In the genomic region with DNA sequence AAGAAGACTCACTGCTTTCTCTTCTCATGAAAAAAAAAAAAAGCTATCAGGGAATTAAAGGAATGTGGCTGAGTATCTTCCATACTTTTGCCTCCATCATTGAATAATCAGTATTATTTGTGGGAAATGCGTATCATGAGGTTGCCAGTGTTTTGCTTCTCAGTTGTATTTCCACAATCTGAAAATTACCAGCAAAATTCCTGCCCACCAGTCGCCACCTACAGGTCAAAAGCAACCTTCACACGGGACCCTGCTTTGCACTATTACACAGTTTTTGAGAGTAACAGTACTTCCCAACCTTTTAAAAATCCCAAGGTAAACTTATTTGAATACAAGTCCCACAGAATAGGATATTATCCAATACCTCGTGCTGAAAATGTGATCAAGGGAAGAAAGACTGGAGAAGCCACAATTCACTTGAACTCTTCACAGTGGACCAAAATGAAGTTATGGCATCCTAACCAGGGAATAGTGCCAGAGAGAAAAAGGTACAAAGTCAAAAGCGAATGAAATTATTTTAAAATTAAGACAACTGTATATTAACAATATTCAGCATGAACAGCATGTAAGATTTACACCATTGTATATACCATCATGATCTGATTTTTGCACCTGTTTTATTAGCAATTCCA, we compare ENCODE assay signal across 8 cellular contexts. TPM values are rescaled to one million over a fixed set of nuclear protein-coding genes. Genes with fewer than 3 reads are reported as not detected.
A peak's percentile ranks its signal among the peaks of the same experiment; 100 is the strongest.
DNase-seq lines count a peak whose midpoint lies in the region; ATAC-seq, FAIRE-seq and TF ChIP-seq lines count a peak whose summit lies in the region.

No MANE protein-coding gene starts in this region.

- no peaks in the 10 kb centered on the region for H4K20me1 ChIP-seq in H1 (replicated peaks in 1 of 2; ENCODE audit: control insufficient read depth in 1 of 2, insufficient read depth in 2 of 2, low read length in 2 of 2)

- CTCF ChIA-PET in Calu3 (lab: Charles Lee) (interaction anchor here (0.7 kb wide), 2 partner anchors 14 to 584 kb away, joined by 3 to 4 read pairs; no protein-coding TSS in a partner anchor), H1 (lab: Charles Lee; ENCODE audit: partially characterized antibody) (interaction anchor here (1.0 to 2.3 kb wide), 6 partner anchors 11 to 387 kb away, joined by 3 to 11 read pairs (median 4); no protein-coding TSS in a partner anchor)

- H2AK5ac ChIP-seq in H1 (ENCODE audit: low read depth, low read length), result no peak overlapping the region

- DNase-seq in Calu3, result peak; percentile 25
- peak; percentile 11 for DNase-seq in GM19240 (ENCODE audit: insufficient read length, low spot score)
- peak; percentile 3 for DNase-seq in RCC 7860 (ENCODE audit: low spot score)
- no peak for DNase-seq in H1 (ENCODE audit: low read depth in 1 of 2, low spot score in 2 of 2)
- no peak for DNase-seq in osteocyte (ENCODE audit: extremely low spot score, unreplicated experiment)
- no peak for DNase-seq in NCI-H187 treated with DMSO at 0.1 percent for 48 hours (lab: John Stamatoyannopoulos, UW)
- no peak for DNase-seq in effector CD4-positive, alpha-beta T cell

- FAIRE-seq in RCC 7860 (lab: Jason Lieb, UNC), result peak; percentile 47
- peak; percentile 84 for FAIRE-seq in H1 (lab: Jason Lieb, UNC)

- no peak overlapping the region for H4K91ac ChIP-seq in H1 (replicated peaks; ENCODE audit: insufficient read length, low read length)

- H3K27ac ChIP-seq in H1 (ENCODE audit: low read depth, low read length), result no peak overlapping the region

- no peak for TF ChIP-seq EP300 in H1 (IDR thresholded peaks at IDR 0.05; ENCODE audit: borderline replicate concordance in 1 of 2, low read depth in 2 of 2, low read length in 2 of 2)

- no peak overlapping the region for H3K9ac ChIP-seq in H1 (replicated peaks in 1 of 4; ENCODE audit: extremely low read depth in 1 of 4, low read depth in 3 of 4, low read length in 3 of 4)

- peak; percentile 40 to 50 for TF ChIP-seq RAD21 in H1 (IDR thresholded peaks at IDR 0.05 in 1 of 2, conservative IDR thresholded peaks at IDR 0.05 in 1 of 2; ENCODE audit: low read depth in 2 of 2, low read length in 2 of 2)

- no peak overlapping the region for H3K56ac ChIP-seq in H1 (replicated peaks; ENCODE audit: insufficient read length, low read depth, low read length)

- H2BK20ac ChIP-seq in H1 (ENCODE audit: low read length), result no peak overlapping the region

- H3K79me1 ChIP-seq in H1 (ENCODE audit: low read depth, low read length), result no peaks in the 10 kb centered on the region

- H3K23me2 ChIP-seq in H1 (ENCODE audit: low read depth, low read length), result no peaks in the 10 kb centered on the region

- no peak overlapping the region for H2BK5ac ChIP-seq in H1 (ENCODE audit: low read depth, low read length)

- H3K4me1 ChIP-seq in H1 (replicated peaks in 1 of 4; ENCODE audit: control insufficient read depth in 3 of 4, insufficient read depth in 4 of 4, low read length in 3 of 4), result no peaks in the 10 kb centered on the region

- POLR2A ChIA-PET in H1 (lab: Charles Lee; ENCODE audit: partially characterized antibody), result no interaction called here

- H3K4ac ChIP-seq in H1 (replicated peaks; ENCODE audit: insufficient read length, low read depth, low read length), result no peak overlapping the region

- H3K4me1 Mint-ChIP-seq in Calu3 (ENCODE audit: low read depth, unreplicated experiment) (no peaks in the 10 kb centered on the region), osteocyte (ENCODE audit: unreplicated experiment) (no peaks in the 10 kb centered on the region)

- H3K4me2 ChIP-seq in H1 (ENCODE audit: insufficient read depth in 1 of 2, low read depth in 2 of 2, low read length in 2 of 2), result no peak overlapping the region

- peaks cover 64% of the 10 kb centered on the region for H3K27me3 Mint-ChIP-seq in Calu3 (ENCODE audit: unreplicated experiment)
- peaks cover 3% of the 10 kb centered on the region for H3K27me3 Mint-ChIP-seq in osteocyte (ENCODE audit: unreplicated experiment)

- H3K23ac ChIP-seq in H1 (ENCODE audit: insufficient read length), result no peak overlapping the region

- no peaks in the 10 kb centered on the region for H3K27me3 ChIP-seq in H1 (replicated peaks in 1 of 4; ENCODE audit: control insufficient read depth in 3 of 4, extremely low read depth in 1 of 4, insufficient read depth in 3 of 4, low read length in 3 of 4)

- H3K36me3 Mint-ChIP-seq in Calu3 (ENCODE audit: insufficient read depth, unreplicated experiment) (no peaks in the 10 kb centered on the region), osteocyte (ENCODE audit: unreplicated experiment) (no peaks in the 10 kb centered on the region)

- no peak for ATAC-seq in HG03175 (IDR thresholded peaks at IDR 0.05; ENCODE audit: unreplicated experiment)

- H2AFZ ChIP-seq in H1 (ENCODE audit: low read length), result no peak overlapping the region

- 26% methylated on average over 5 of the region's 5 CpGs; no CpG with 5 or more reads in 1 of the 2 experiments for WGBS in H1 (ENCODE audit: extremely low coverage in 1 of 2, insufficient coverage in 1 of 2, insufficient read length in 1 of 2, insufficient replicate concordance in 2 of 2, low coverage in 1 of 2, low lambda C conversion rate in 2 of 2, missing lambda C conversion rate in 1 of 2), 2 experiments

- no peak overlapping the region for H3K14ac ChIP-seq in H1 (ENCODE audit: insufficient read length)

- no peak overlapping the region for H3K4me3 ChIP-seq in H1 (ENCODE audit: extremely low read depth in 1 of 4, insufficient read depth in 2 of 4, low read depth in 3 of 4, low read length in 4 of 4)

- no peak overlapping the region for H4K8ac ChIP-seq in H1 (ENCODE audit: extremely low read depth, insufficient read depth, low read length)

- H2BK12ac ChIP-seq in H1 (ENCODE audit: low read depth, low read length), result no peak overlapping the region

- H2BK15ac ChIP-seq in H1 (ENCODE audit: low read length), result no peak overlapping the region

- H3K27ac Mint-ChIP-seq in Calu3 (ENCODE audit: unreplicated experiment) (no peak overlapping the region), osteocyte (ENCODE audit: unreplicated experiment) (no peak overlapping the region)

- no peaks in the 10 kb centered on the region for H3K9me3 ChIP-seq in H1 (ENCODE audit: insufficient read depth in 2 of 2, low read depth in 1 of 2, low read length in 1 of 2)

- H3K4me3 Mint-ChIP-seq in Calu3 (ENCODE audit: low read depth, unreplicated experiment), result no peak overlapping the region
- no peak overlapping the region for H3K4me3 Mint-ChIP-seq in osteocyte (ENCODE audit: unreplicated experiment)

- TF ChIP-seq POLR2A in H1 (IDR thresholded peaks at IDR 0.05; ENCODE audit: control extremely low read depth in 1 of 2, low read depth in 2 of 2, low read length in 2 of 2), result no peak

- intact Hi-C loops in Calu3 (cut with micrococcal nuclease; ENCODE audit: unreplicated experiment), result no loop called here

- TF ChIP-seq CTCF in Calu3 (IDR thresholded peaks at IDR 0.05; ENCODE audit: unreplicated experiment) (no peak), H1 (IDR thresholded peaks at IDR 0.05; ENCODE audit: control extremely low read depth in 1 of 3, insufficient read depth in 1 of 3, low read depth in 1 of 3, low read length in 3 of 3) (peak; percentile 42 to 59 (median 53)), osteocyte (IDR thresholded peaks at IDR 0.05) (peak; percentile 63)

- no peaks in the 10 kb centered on the region for H3K9me3 Mint-ChIP-seq in Calu3 (ENCODE audit: low read depth, unreplicated experiment)
- H3K9me3 Mint-ChIP-seq in osteocyte (ENCODE audit: unreplicated experiment), result no peaks in the 10 kb centered on the region

- no peak overlapping the region for H2BK120ac ChIP-seq in H1 (replicated peaks; ENCODE audit: low read depth, low read length)

- no peak overlapping the region for H3K18ac ChIP-seq in H1 (ENCODE audit: extremely low read depth, low read length)

- no peaks in the 10 kb centered on the region for H3K79me2 ChIP-seq in H1 (ENCODE audit: control insufficient read depth in 1 of 2, insufficient read depth in 2 of 2, low read length in 2 of 2)

- no peaks in the 10 kb centered on the region for H3K36me3 ChIP-seq in H1 (ENCODE audit: control insufficient read depth in 2 of 4, insufficient read depth in 4 of 4, low read length in 3 of 4)

- BruUV-seq in Calu3 (replicated peaks; lab: Mats Ljungman, UMichigan), result no TSS peak

- no peak overlapping the region for H4K5ac ChIP-seq in H1 (ENCODE audit: insufficient read length, low read depth, low read length)

TF ChIP-seq in H1, 55 proteins besides CTCF, POLR2A, EP300 and RAD21 (continues in another document):
- TF ChIP-seq SP4 (IDR thresholded peaks at IDR 0.05; ENCODE audit: low read length) (no peak), ZNF274 (IDR thresholded peaks at IDR 0.05; ENCODE audit: borderline replicate concordance, extremely low read depth, low read length) (no peak), SP1 (IDR thresholded peaks at IDR 0.05; ENCODE audit: low read depth, low read length) (no peak), RNF2 (IDR thresholded peaks at IDR 0.05; ENCODE audit: borderline replicate concordance, low read depth, low read length, missing control alignments, poor library complexity, severe bottlenecking) (no peak), BCL11A (IDR thresholded peaks at IDR 0.05; ENCODE audit: low read depth in 2 of 2, low read length in 2 of 2) (no peak), HDAC2 (IDR thresholded peaks at IDR 0.05; ENCODE audit: borderline replicate concordance in 1 of 2, low read depth in 2 of 2, low read length in 2 of 2) (no peak)
- TF ChIP-seq, protein P1, sequence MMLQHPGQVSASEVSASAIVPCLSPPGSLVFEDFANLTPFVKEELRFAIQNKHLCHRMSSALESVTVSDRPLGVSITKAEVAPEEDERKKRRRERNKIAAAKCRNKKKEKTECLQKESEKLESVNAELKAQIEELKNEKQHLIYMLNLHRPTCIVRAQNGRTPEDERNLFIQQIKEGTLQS (IDR thresholded peaks at IDR 0.05; ENCODE audit: insufficient read depth, low read depth, low read length), result no peak
- TF ChIP-seq, protein P2, sequence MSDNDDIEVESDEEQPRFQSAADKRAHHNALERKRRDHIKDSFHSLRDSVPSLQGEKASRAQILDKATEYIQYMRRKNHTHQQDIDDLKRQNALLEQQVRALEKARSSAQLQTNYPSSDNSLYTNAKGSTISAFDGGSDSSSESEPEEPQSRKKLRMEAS (IDR thresholded peaks at IDR 0.05), result no peak

RNA-seq across cellular contexts. Expression of a gene that starts 30.4 kb away (rescaled TPM):
- total RNA-seq in Calu3 (2022) (121 and 126 TPM in 2 replicates), osteocyte (61.9 and 66.9 TPM in 2 replicates)
- 237 and 248 TPM in 2 replicates for total RNA-seq in H1 (2021; fragmentation: NEBNext Ultra II Directional; extraction: Animal tissue kit (Norgen Biotek cat#: 25700))
- 127 and 148 TPM in 2 replicates for polyA plus RNA-seq in H1 (2011; rRNA removed)
- 173 TPM for polyA plus RNA-seq in H1 (2011; cell fraction: cytosol; rRNA removed)
- polyA plus RNA-seq in H1 (2011; cell fraction: nucleus; rRNA removed), result 71.2 TPM
- 129 to 180 TPM (median 142 TPM) in 4 replicates for polyA plus RNA-seq in H1 (2012, experiment 1 of 2)
- polyA plus RNA-seq in H1 (2012, experiment 2 of 2), result 38.4 TPM
- 273 TPM for polyA plus RNA-seq in H1 (2013, experiment 1 of 2)
- 375 TPM for polyA plus RNA-seq in H1 (2013, experiment 2 of 2)
- 73.9 and 74.3 TPM in 2 replicates for polyA minus RNA-seq in H1 (2011; rRNA and poly(A)+ RNA removed)
- 133 TPM for polyA minus RNA-seq in H1 (2011; cell fraction: cytosol; rRNA and poly(A)+ RNA removed)
- 53.0 TPM for polyA minus RNA-seq in H1 (2011; cell fraction: nucleus; rRNA and poly(A)+ RNA removed)

Comparison
In these comparisons a context has a peak if more than half of its experiments do, and no peak if none do; other contexts are left out.
1. DNase-seq: peak in Calu3 (single experiment), GM19240 (single experiment) and RCC 7860 (single experiment); none in H1 (0 of 2), osteocyte (single experiment), NCI-H187 treated with DMSO at 0.1 percent for 48 hours (single experiment) and effector CD4-positive, alpha-beta T cell (single experiment).